ENCODE assay signal across 20 cellular contexts in genomic region chr4:156238171-156238570, GRCh38.
"Had no signal": no experiment of that assay in that cellular context is flagged by ENCODE, and none has a peak within 500 bp of the region (broad histone marks: within the 10 kb centered on the region; RNA-seq: fewer than 3 reads in every experiment).

No MANE protein-coding gene starts in this region.

- H3K4me1 Mint-ChIP-seq: natural killer cell; stimulated activated naive B cell treated with anti-CD40 and anti-IgM and Interleukin-4, amounts not matched to agents 10 μg/mL and 1 μg/mL and 100 μg/mL, for 72 hours; stimulated activated naive CD8-positive, alpha-beta T cell treated with anti-CD3 and anti-CD28 coated beads, Interleukin-15, amount 100 ng/mL, for 72 hours had no signal

- ATAC-seq: foreskin keratinocyte; left lobe of liver; natural killer cell; right cardiac atrium; stimulated activated naive B cell treated with anti-CD40 and anti-IgM and Interleukin-4, amounts not matched to agents 10 μg/mL and 1 μg/mL and 100 μg/mL, for 72 hours; stimulated activated naive CD8-positive, alpha-beta T cell treated with anti-CD3 and anti-CD28 coated beads, Interleukin-15, amount 100 ng/mL, for 72 hours had no signal

- H3K36me3 Mint-ChIP-seq: neural progenitor cell; stimulated activated naive B cell treated with anti-CD40 and anti-IgM and Interleukin-4, amounts not matched to agents 10 μg/mL and 1 μg/mL and 100 μg/mL, for 72 hours had no signal

- H3K9me3 ChIP-seq: esophagus squamous epithelium, ovary, testis, tibial nerve had no signal

- H3K4me3 Mint-ChIP-seq: mesothelial cell of epicardium; natural killer cell; neural progenitor cell; stimulated activated naive B cell treated with anti-CD40 and anti-IgM and Interleukin-4, amounts not matched to agents 10 μg/mL and 1 μg/mL and 100 μg/mL, for 72 hours; stimulated activated naive CD8-positive, alpha-beta T cell treated with anti-CD3 and anti-CD28 coated beads, Interleukin-15, amount 100 ng/mL, for 72 hours had no signal

- H3K27me3 ChIP-seq: dorsolateral prefrontal cortex, esophagus squamous epithelium, foreskin keratinocyte, neural progenitor cell, ovary, testis, tibial nerve had no signal

- H3K4me1 ChIP-seq: esophagus squamous epithelium, foreskin keratinocyte, neural progenitor cell, testis, tibial nerve had no signal

- H3K4me3 ChIP-seq: dorsolateral prefrontal cortex, esophagus squamous epithelium, neural progenitor cell, ovary, testis, tibial nerve had no signal

- DNase-seq: central memory CD4-positive, alpha-beta T cell; cortex of kidney; dorsolateral prefrontal cortex; effector CD8-positive, alpha-beta T cell; esophagus squamous epithelium; natural killer cell; nucleus accumbens; ovary; right cardiac atrium; stimulated activated CD4-positive, alpha-beta T cell treated with anti-CD3 and anti-CD28 coated beads, Interleukin-4, amount 100 ng/mL, for 1 hour; stimulated activated naive B cell treated with anti-CD40 and anti-IgM and Interleukin-4, amounts not matched to agents 10 μg/mL and 1 μg/mL and 100 μg/mL, for 72 hours; stimulated activated naive CD8-positive, alpha-beta T cell treated with anti-CD3 and anti-CD28 coated beads, Interleukin-15, amount 100 ng/mL, for 72 hours; testis had no signal

- H3K4me2 ChIP-seq: neural progenitor cell had no signal

- H3K27me3 Mint-ChIP-seq: stimulated activated naive B cell treated with anti-CD40 and anti-IgM and Interleukin-4, amounts not matched to agents 10 μg/mL and 1 μg/mL and 100 μg/mL, for 72 hours; stimulated activated naive CD8-positive, alpha-beta T cell treated with anti-CD3 and anti-CD28 coated beads, Interleukin-15, amount 100 ng/mL, for 72 hours had no signal

- H3K27ac Mint-ChIP-seq: mesothelial cell of epicardium; natural killer cell; neural progenitor cell; stimulated activated naive B cell treated with anti-CD40 and anti-IgM and Interleukin-4, amounts not matched to agents 10 μg/mL and 1 μg/mL and 100 μg/mL, for 72 hours; stimulated activated naive CD8-positive, alpha-beta T cell treated with anti-CD3 and anti-CD28 coated beads, Interleukin-15, amount 100 ng/mL, for 72 hours had no signal

- H2AFZ ChIP-seq: neural progenitor cell had no signal

- H3K9ac ChIP-seq: neural progenitor cell had no signal

- H3K27ac ChIP-seq: dorsolateral prefrontal cortex, esophagus squamous epithelium, foreskin keratinocyte, neural progenitor cell, ovary, testis, tibial nerve had no signal

- FAIRE-seq: endometrium, islet of Langerhans had no signal

- H3K36me3 ChIP-seq: esophagus squamous epithelium, neural progenitor cell, ovary, tibial nerve had no signal
